Comparison of ENCODE assay signal across 22 cellular contexts in the genomic region with DNA sequence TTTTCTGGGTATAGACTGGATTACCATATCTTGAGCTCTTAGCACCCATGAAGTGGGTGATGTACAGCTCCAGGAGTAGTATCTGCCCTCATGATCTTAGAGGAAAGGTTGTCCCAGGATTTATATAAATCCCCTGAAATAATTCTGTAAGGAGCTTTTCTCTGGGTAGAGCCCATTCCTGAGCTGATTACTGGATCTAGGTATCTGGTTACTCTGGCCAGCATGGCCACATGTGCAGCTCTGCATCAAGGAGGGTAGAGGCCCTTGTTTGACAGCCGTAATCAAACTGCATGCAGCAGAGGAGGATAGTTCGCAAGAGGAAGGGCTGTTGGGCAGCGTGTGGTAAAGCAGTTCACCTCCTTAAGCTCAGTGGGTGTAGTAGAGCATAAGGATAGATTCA. TPM values are rescaled to one million over a fixed set of nuclear protein-coding genes. Genes with fewer than 3 reads are reported as not detected.
"Had no signal": no experiment of that assay in that cellular context is flagged by ENCODE, and none has a peak within 500 bp of the region (broad histone marks: within the 10 kb centered on the region; RNA-seq: fewer than 3 reads in every experiment).

No MANE protein-coding gene starts in this region.

- H3K4me3 Mint-ChIP-seq: activated CD4-positive, alpha-beta T cell treated with anti-CD3 and anti-CD28 coated beads, Interleukin-2, amount 10 ng/mL, durations not matched to agents 7 days and 5 days; activated CD8-positive, alpha-beta T cell treated with anti-CD3 and anti-CD28 coated beads for 36 hours; activated naive CD4-positive, alpha-beta T cell treated with anti-CD3 and anti-CD28 coated beads, Interleukin-2, amount 10 ng/mL, durations not matched to agents 7 days and 5 days; dendritic cell treated with granulocyte-macrophage colony-stimulating factor and Interleukin-4, amounts not matched to agents 40 ng/mL and 50 ng/mL, for 4 days; naive thymus-derived CD4-positive, alpha-beta T cell had no signal

- DNase-seq: activated CD4-positive, alpha-beta T cell treated with anti-CD3 and anti-CD28 coated beads, Interleukin-2, amount 10 ng/mL, durations not matched to agents 7 days and 5 days; activated CD4-positive, CD25-positive, alpha-beta regulatory T cell treated with anti-CD3 and anti-CD28 coated beads, Interleukin-2, amount 50 U/mL, for 72 hours; activated CD8-positive, alpha-beta T cell treated with anti-CD3 and anti-CD28 coated beads for 36 hours; activated naive CD4-positive, alpha-beta T cell treated with anti-CD3 and anti-CD28 coated beads, Interleukin-2, amount 10 ng/mL, durations not matched to agents 7 days and 5 days; activated T-cell treated with anti-CD3 and anti-CD28 coated beads, Interleukin-2, amount 50 U/mL, for 1 hour; amniotic stem cell; cerebellar nuclear complex; effector CD8-positive, alpha-beta T cell; erythroblast; foreskin fibroblast; kidney; left lung; naive thymus-derived CD4-positive, alpha-beta T cell; ovary; psoas muscle; right cardiac atrium; stimulated activated CD4-positive, alpha-beta T cell treated with anti-CD3 and anti-CD28 coated beads, Interleukin-4, amount 100 ng/mL, for 24 hours; stimulated activated naive CD8-positive, alpha-beta T cell treated with anti-CD3 and anti-CD28 coated beads, Interleukin-15, Interleukin-2, amounts not matched to agents 100 U/mL and 50 U/mL, for 24 hours had no signal

- H3K27me3 Mint-ChIP-seq: activated CD4-positive, alpha-beta T cell treated with anti-CD3 and anti-CD28 coated beads, Interleukin-2, amount 10 ng/mL, durations not matched to agents 7 days and 5 days; activated CD8-positive, alpha-beta T cell treated with anti-CD3 and anti-CD28 coated beads for 36 hours; activated naive CD4-positive, alpha-beta T cell treated with anti-CD3 and anti-CD28 coated beads, Interleukin-2, amount 10 ng/mL, durations not matched to agents 7 days and 5 days; dendritic cell treated with granulocyte-macrophage colony-stimulating factor and Interleukin-4, amounts not matched to agents 40 ng/mL and 50 ng/mL, for 4 days; naive thymus-derived CD4-positive, alpha-beta T cell had no signal

- ATAC-seq: activated CD8-positive, alpha-beta T cell treated with anti-CD3 and anti-CD28 coated beads for 36 hours; left lung; naive thymus-derived CD4-positive, alpha-beta T cell; right cardiac atrium; SK-N-SH treated with all-trans-retinoic acid at 6 μM for 48 hours; stimulated activated naive CD8-positive, alpha-beta T cell treated with anti-CD3 and anti-CD28 coated beads, Interleukin-15, Interleukin-2, amounts not matched to agents 100 U/mL and 50 U/mL, for 24 hours had no signal

- H3K9me3 Mint-ChIP-seq: activated CD4-positive, alpha-beta T cell treated with anti-CD3 and anti-CD28 coated beads, Interleukin-2, amount 10 ng/mL, durations not matched to agents 7 days and 5 days; activated CD8-positive, alpha-beta T cell treated with anti-CD3 and anti-CD28 coated beads for 36 hours; activated naive CD4-positive, alpha-beta T cell treated with anti-CD3 and anti-CD28 coated beads, Interleukin-2, amount 10 ng/mL, durations not matched to agents 7 days and 5 days; activated T-helper 2 cell treated with anti-CD3 and anti-CD28 coated beads, Interferon-gamma antibody, Interleukin-2, Interleukin-4, amounts not matched to agents 10 μg/mL and 5 μg/mL and 100 μg/mL, durations not matched to agents 14 hours and 24 hours and 36 hours; dendritic cell treated with granulocyte-macrophage colony-stimulating factor and Interleukin-4, amounts not matched to agents 40 ng/mL and 50 ng/mL, for 4 days; naive thymus-derived CD4-positive, alpha-beta T cell had no signal

- H3K27ac Mint-ChIP-seq: activated CD4-positive, alpha-beta T cell treated with anti-CD3 and anti-CD28 coated beads, Interleukin-2, amount 10 ng/mL, durations not matched to agents 7 days and 5 days; activated CD8-positive, alpha-beta T cell treated with anti-CD3 and anti-CD28 coated beads for 36 hours; activated naive CD4-positive, alpha-beta T cell treated with anti-CD3 and anti-CD28 coated beads, Interleukin-2, amount 10 ng/mL, durations not matched to agents 7 days and 5 days; activated T-helper 2 cell treated with anti-CD3 and anti-CD28 coated beads, Interferon-gamma antibody, Interleukin-2, Interleukin-4, amounts not matched to agents 10 μg/mL and 5 μg/mL and 100 μg/mL, durations not matched to agents 14 hours and 24 hours and 36 hours; dendritic cell treated with granulocyte-macrophage colony-stimulating factor and Interleukin-4, amounts not matched to agents 40 ng/mL and 50 ng/mL, for 4 days had no signal

RNA-seq across cellular contexts. Expression of a gene that starts 16.7 kb away (rescaled TPM):
- total RNA-seq: glomerular endothelial cell had no signal
